Comparison of ENCODE assay signal across 8 cellular contexts in the genomic region with DNA sequence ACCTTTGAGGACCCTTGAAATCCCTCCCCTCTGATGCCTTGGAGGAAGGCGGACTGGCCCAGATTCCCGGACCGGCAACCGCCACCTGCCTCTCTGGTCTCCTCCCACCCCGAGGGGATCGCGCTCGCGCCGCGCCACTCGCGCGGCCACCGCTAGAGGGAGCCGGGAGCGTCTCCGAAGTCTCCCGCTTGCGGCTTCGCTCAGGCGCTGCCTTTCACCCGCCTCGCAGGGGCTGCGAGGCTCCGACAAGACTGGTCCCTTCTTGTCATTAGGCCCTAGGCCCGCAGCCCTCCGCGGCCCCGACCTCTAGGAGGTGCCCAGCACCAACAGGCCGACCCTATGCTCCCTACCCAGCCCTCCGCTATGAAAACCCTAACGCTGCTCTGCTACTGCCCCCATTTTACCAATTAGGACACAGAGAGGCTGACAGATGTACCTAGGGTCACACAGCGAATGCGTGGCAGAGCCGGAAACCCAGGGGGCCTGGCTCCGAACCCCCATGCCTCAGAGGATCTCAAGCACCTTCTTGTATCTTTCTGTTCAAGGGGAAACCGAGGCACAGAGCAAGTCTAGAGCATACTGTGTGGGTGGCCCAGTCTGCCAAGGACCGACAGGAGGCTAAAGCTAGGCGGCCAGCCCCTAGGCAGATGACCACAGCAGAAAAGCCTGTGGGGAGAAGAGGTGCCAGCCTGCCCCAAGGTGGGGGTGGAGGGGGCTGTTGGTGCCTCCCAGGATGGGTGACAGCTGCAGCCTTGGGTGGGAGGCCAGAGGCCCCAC. TPM values are rescaled to one million over a fixed set of nuclear protein-coding genes. Genes with fewer than 3 reads are reported as not detected.
DNase-seq lines count a peak whose midpoint lies in the region; ATAC-seq and TF ChIP-seq lines count a peak whose summit lies in the region.

No MANE protein-coding gene starts in this region.

- H3K36me3 ChIP-seq in Karpas-422 (ENCODE audit: insufficient read depth, low read length): no peaks in the 10 kb centered on the region

- H3K4me1 Mint-ChIP-seq in glutamatergic neuron (ENCODE audit: low read depth, unreplicated experiment): no peaks in the 10 kb centered on the region

- H3K4me3 ChIP-seq in Karpas-422 (ENCODE audit: low read length): no peak overlapping the region

- H3K4me1 ChIP-seq in Karpas-422 (ENCODE audit: low read length): peaks cover 8% of the 10 kb centered on the region

- H3K9me3 Mint-ChIP-seq in glutamatergic neuron (ENCODE audit: unreplicated experiment): no peaks in the 10 kb centered on the region

- no peaks in the 10 kb centered on the region for H3K9me2 ChIP-seq in Karpas-422 (replicated peaks; ENCODE audit: insufficient read depth, low read length)

- DNase-seq in GM10266 (ENCODE audit: extremely low spot score) (peak; percentile 84), Karpas-422 (peak; percentile 76), SK-N-DZ (ENCODE audit: low spot score) (peak; percentile 67), glutamatergic neuron (peak; percentile 91), pulmonary artery endothelial cell (ENCODE audit: low read depth, low spot score) (peak; percentile 8), ureter (ENCODE audit: low spot score) (peak; percentile 55)
- peak; percentile 53 to 74 (median 64) for DNase-seq in activated naive CD4-positive, alpha-beta T cell (lab: John Stamatoyannopoulos, UW)

- H3K27ac Mint-ChIP-seq in glutamatergic neuron (ENCODE audit: unreplicated experiment): no peak overlapping the region

- no peak overlapping the region for H3K4me3 Mint-ChIP-seq in glutamatergic neuron (ENCODE audit: unreplicated experiment)

- no peaks in the 10 kb centered on the region for H3K36me3 Mint-ChIP-seq in glutamatergic neuron (ENCODE audit: unreplicated experiment)

- H3K4me2 ChIP-seq in Karpas-422 (ENCODE audit: low read depth, low read length, poor library complexity, severe bottlenecking): no peak overlapping the region

- no peak overlapping the region for H2AFZ ChIP-seq in Karpas-422 (ENCODE audit: low read length)

- no peaks in the 10 kb centered on the region for H3K79me2 ChIP-seq in Karpas-422 (ENCODE audit: low read length)

- H3K27me3 ChIP-seq in Karpas-422 (ENCODE audit: low read length): no peaks in the 10 kb centered on the region

- H3K27me3 Mint-ChIP-seq in glutamatergic neuron (ENCODE audit: unreplicated experiment): peaks cover 13% of the 10 kb centered on the region

- TF ChIP-seq CTCF in GM10266 (IDR thresholded peaks at IDR 0.05; ENCODE audit: control insufficient read depth, insufficient read depth, low read depth, missing control alignments) (peak; percentile 91), glutamatergic neuron (IDR thresholded peaks at IDR 0.05; ENCODE audit: partially characterized antibody, unreplicated experiment) (peak; percentile 95)

- H3K27ac ChIP-seq in Karpas-422 (ENCODE audit: low read length): no peak overlapping the region

- H4K20me1 ChIP-seq in Karpas-422 (ENCODE audit: insufficient read depth, low read depth, low read length): no peaks in the 10 kb centered on the region

- no peak for ATAC-seq in GM21576 (IDR thresholded peaks at IDR 0.05; ENCODE audit: unreplicated experiment)

- H3K9ac ChIP-seq in Karpas-422 (ENCODE audit: low read length): no peak overlapping the region

- H3K9me3 ChIP-seq in Karpas-422 (ENCODE audit: low read length): no peaks in the 10 kb centered on the region

RNA-seq across cellular contexts. Expression of a gene that starts 21.4 kb away (rescaled TPM):
- not detected in 2 replicates for total RNA-seq in Karpas-422 (2014; rRNA removed; shearing (Covaris generic); ENCODE audit: low replicate concordance)
- not detected in 2 replicates for polyA plus RNA-seq in SK-N-DZ (2014; cell fraction: cytosol; rRNA removed)
- polyA plus RNA-seq in SK-N-DZ (2014; cell fraction: nucleus; rRNA removed): not detected in 2 replicates
- total RNA-seq in glutamatergic neuron (ENCODE audit: unreplicated experiment): not detected
- total RNA-seq in pulmonary artery endothelial cell: not detected in 2 replicates
- total RNA-seq in ureter: not detected

Comparison
In these comparisons a context has a peak if more than half of its experiments do, and no peak if none do; other contexts are left out.
1. DNase-seq: peak in every context shown above with its lines; median percentile 91 in glutamatergic neuron; 84 in GM10266; 76 in Karpas-422; 67 in SK-N-DZ; 64 in activated naive CD4-positive, alpha-beta T cell; 55 in ureter; 8 in pulmonary artery endothelial cell.